ENCODE assay signal across 1 cellular context in genomic region chr16:87959391-87959968, GRCh38.
TF ChIP-seq lines count a peak whose summit lies in the region.

No MANE protein-coding gene starts in this region.

TF ChIP-seq in SK-N-SH, 30 proteins besides CTCF, POLR2A, EP300 and RAD21 (continued from another document):
- TF ChIP-seq IRF3 (IDR thresholded peaks at IDR 0.05; ENCODE audit: low read depth, low read length) (no peak), RXRA (IDR thresholded peaks at IDR 0.05; ENCODE audit: borderline replicate concordance, low read depth) (no peak), CHD2 (IDR thresholded peaks at IDR 0.05; ENCODE audit: low read length, partially characterized antibody) (no peak), RFX5 (IDR thresholded peaks at IDR 0.05; ENCODE audit: low read length) (no peak), GATA2 (CRISPR knock-in tag; IDR thresholded peaks at IDR 0.05) (no peak)
